Comparison of ENCODE assay signal across 8 cellular contexts in genomic region chr14:68815288-68816182, GRCh38. TPM values are rescaled to one million over a fixed set of nuclear protein-coding genes. Genes with fewer than 3 reads are reported as not detected.
A peak's percentile ranks its signal among the peaks of the same experiment; 100 is the strongest.
DNase-seq lines count a peak whose midpoint lies in the region; ATAC-seq, FAIRE-seq and TF ChIP-seq lines count a peak whose summit lies in the region.

No MANE protein-coding gene starts in this region.

- H3K27me3 ChIP-seq in right atrium auricular region (no peaks in the 10 kb centered on the region), small intestine (ENCODE audit: control insufficient read depth in 2 of 2, insufficient read depth in 2 of 2, low read length in 2 of 2) (no peaks in the 10 kb centered on the region)

- intact Hi-C loops in activated CD4-positive, alpha-beta memory T cell treated with anti-CD3 and anti-CD28 coated beads for 36 hours (cut with micrococcal nuclease): loop anchor here (1.0 to 10.0 kb wide), 8 partner anchors 19 to 1001 kb away; partner anchors contain the start of genes RAD51B and ZFYVE26

- no peak for TF ChIP-seq POLR2A in A549 (IDR thresholded peaks at IDR 0.05; ENCODE audit: low read length)

- H3K36me3 ChIP-seq in right atrium auricular region: no peaks in the 10 kb centered on the region
- no peaks in the 10 kb centered on the region for H3K36me3 ChIP-seq in small intestine (ENCODE audit: control insufficient read depth in 2 of 2, insufficient read depth in 2 of 2, low read length in 2 of 2)

- H3K9me3 ChIP-seq in A549 (no peaks in the 10 kb centered on the region), right atrium auricular region (no peaks in the 10 kb centered on the region), small intestine (ENCODE audit: control insufficient read depth, low read depth) (no peaks in the 10 kb centered on the region)

- no peaks in the 10 kb centered on the region for H3K27me3 Mint-ChIP-seq in activated CD4-positive, alpha-beta memory T cell treated with anti-CD3 and anti-CD28 coated beads for 36 hours

- CTCF ChIA-PET in A549 (lab: Yijun Ruan, JAX): interaction anchor here (0.5 to 10.2 kb wide), 42 partner anchors 9 to 978 kb away, joined by 3 to 162 read pairs (median 6); partner anchors contain the start of gene ZFP36L1
- CTCF ChIA-PET in activated CD4-positive, alpha-beta memory T cell treated with anti-CD3 and anti-CD28 coated beads for 36 hours (lab: Charles Lee): interaction anchor here (0.6 to 12.7 kb wide), 26 partner anchors 8 to 901 kb away, joined by 3 to 218 read pairs (median 6); partner anchors contain the start of gene ZFP36L1

- peak overlapping the region; percentile 77 for H3K4me3 Mint-ChIP-seq in activated CD4-positive, alpha-beta memory T cell treated with anti-CD3 and anti-CD28 coated beads for 36 hours

- H3K4me2 ChIP-seq in A549: peak overlapping the region; percentile 71

- FAIRE-seq in A549 (lab: Jason Lieb, UNC): no peak
- no peak for FAIRE-seq in small intestine (lab: Jason Lieb, UNC)

- H3K4me1 ChIP-seq in A549 (peaks cover 47% of the 10 kb centered on the region), right atrium auricular region (peaks cover 0 to 39% of the 10 kb centered on the region in 2 donors), small intestine (ENCODE audit: control insufficient read depth in 2 of 2, insufficient read depth in 1 of 2, low read depth in 1 of 2, low read length in 1 of 2) (peaks cover 4 to 17% of the 10 kb centered on the region in 2 donors)

- H3K9me3 Mint-ChIP-seq in activated CD4-positive, alpha-beta memory T cell treated with anti-CD3 and anti-CD28 coated beads for 36 hours: no peaks in the 10 kb centered on the region

- peak overlapping the region; percentile 45 for H3K4me3 ChIP-seq in A549
- H3K4me3 ChIP-seq in right atrium auricular region: peak overlapping the region; percentile 28 to 58
- peak overlapping the region; percentile 56 to 62 for H3K4me3 ChIP-seq in small intestine (ENCODE audit: low read depth in 1 of 2, low read length in 2 of 2)

- H3K27ac ChIP-seq in A549 (peak overlapping the region; percentile 97 to 100), right atrium auricular region (peak overlapping the region; percentile 95 to 96), small intestine (ENCODE audit: low read depth in 1 of 2, low read length in 1 of 2) (peak overlapping the region; percentile 99)

- no peak for TF ChIP-seq CTCF in A549 (IDR thresholded peaks at IDR 0.05)
- TF ChIP-seq CTCF in right atrium auricular region (IDR thresholded peaks at IDR 0.05): no peak

- 93% methylated on average over 16 of the region's 16 CpGs for WGBS in A549 (ENCODE audit: missing lambda C conversion rate)
- 66 to 85% (median 72%) methylated on average over 16 of the region's 16 CpGs for WGBS in small intestine, 3 donors

- ATAC-seq in A549 (no peak), GM21619 (IDR thresholded peaks at IDR 0.05; ENCODE audit: unreplicated experiment) (peak; percentile 3)

- no peaks in the 10 kb centered on the region for H3K36me3 Mint-ChIP-seq in activated CD4-positive, alpha-beta memory T cell treated with anti-CD3 and anti-CD28 coated beads for 36 hours

- peaks cover 68% of the 10 kb centered on the region for H3K4me1 Mint-ChIP-seq in activated CD4-positive, alpha-beta memory T cell treated with anti-CD3 and anti-CD28 coated beads for 36 hours (ENCODE audit: low read depth)

- POLR2A ChIA-PET in A549 (lab: Yijun Ruan, JAX): interaction anchor here (0.6 to 13.8 kb wide), 3 partner anchors 20 to 568 kb away, joined by 3 to 187 read pairs (median 34); partner anchors contain the start of gene ZFP36L1
- POLR2A ChIA-PET in activated CD4-positive, alpha-beta memory T cell treated with anti-CD3 and anti-CD28 coated beads for 36 hours (lab: Charles Lee): interaction anchor here (0.7 to 9.3 kb wide), 10 partner anchors 17 to 999 kb away, joined by 3 to 163 read pairs (median 6); partner anchors contain the start of genes ZFP36L1 and ZFYVE26

- DNase-seq in A549 (ENCODE audit: low read depth in 1 of 2, low spot score in 1 of 2) (no peak), right atrium auricular region (ENCODE audit: low spot score) (peak; percentile 71), small intestine (peak; percentile 37), NCI-H2196 treated with DMSO at 0.1 percent for 48 hours (lab: John Stamatoyannopoulos, UW; ENCODE audit: unreplicated experiment) (no peak), T-helper 9 cell (no peak), globus pallidus (ENCODE audit: low spot score) (no peak)
- DNase-seq in activated CD4-positive, alpha-beta memory T cell treated with anti-CD3 and anti-CD28 coated beads for 36 hours: no peak

- TF ChIP-seq EP300 in A549 (IDR thresholded peaks at IDR 0.05): 0 out of 5 replicates have a peak, but pooled peaks of 1 of the 2 experiments have one; percentile 4

- H3K27ac Mint-ChIP-seq in activated CD4-positive, alpha-beta memory T cell treated with anti-CD3 and anti-CD28 coated beads for 36 hours: peak overlapping the region; percentile 93

- no peak for TF ChIP-seq RAD21 in A549 (conservative IDR thresholded peaks at IDR 0.05 in 1 of 2, IDR thresholded peaks at IDR 0.05 in 1 of 2)

TF ChIP-seq in A549, 52 proteins besides CTCF, POLR2A, EP300 and RAD21:
- TF ChIP-seq ZFP36 (IDR thresholded peaks at IDR 0.05; ENCODE audit: borderline replicate concordance, partially characterized antibody): peak; percentile 88
- 0 out of 2 replicates have a peak, but pooled peaks have one; percentile 20 for TF ChIP-seq KDM1A (IDR thresholded peaks at IDR 0.05; ENCODE audit: low read depth)
- TF ChIP-seq E2F6 (IDR thresholded peaks at IDR 0.05; ENCODE audit: borderline replicate concordance, low read depth): peak; percentile 13; the same call in 1 of the 2 replicates
- no peak for TF ChIP-seq RARB (CRISPR knock-in tag; IDR thresholded peaks at IDR 0.05)

RNA-seq across cellular contexts. Expression of gene ZFP36L1, which starts 22.7 kb away (rescaled TPM):
- polyA plus RNA-seq in A549 (2011; rRNA removed) (73.8 and 76.4 TPM in 2 replicates), A549 (2017; fragmentation: RNase III; extraction: RNeasy Plus Mini Kit Qiagen cat#74134 plus additional on column Dnase treatment) (109 to 135 TPM (median 114 TPM) in 3 replicates), small intestine (10 to 100 TPM; 27.6 to 70.7 (median 33.1) TPM)
- polyA plus RNA-seq in A549 (2012; cell fraction: cytosol; rRNA removed): 303 and 417 TPM in 2 replicates
- 621 and 1,069 TPM in 2 replicates for polyA plus RNA-seq in A549 (2012; cell fraction: nucleus; rRNA removed)
- 45.3 and 60.5 TPM in 2 replicates for polyA minus RNA-seq in A549 (2011; rRNA and poly(A)+ RNA removed)
- 100 to 1,000 TPM; 103 to 107 TPM for total RNA-seq in activated CD4-positive, alpha-beta memory T cell treated with anti-CD3 and anti-CD28 coated beads for 36 hours
- total RNA-seq in right atrium auricular region: 100 to 1,000 TPM in 1 of 2 donors, 10 to 100 TPM in 1; 66.6 to 276 TPM

Comparison
In these comparisons a context has a peak if more than half of its experiments do, and no peak if none do; other contexts are left out.
1. DNase-seq: peak in right atrium auricular region (single experiment) and small intestine (single experiment); none in A549 (0 of 2), activated CD4-positive, alpha-beta memory T cell treated with anti-CD3 and anti-CD28 coated beads for 36 hours (single experiment), NCI-H2196 treated with DMSO at 0.1 percent for 48 hours (single experiment), T-helper 9 cell (single experiment) and globus pallidus (single experiment).
2. Peak in every context shown above with its lines, with median percentiles within 50 percentile points of each other: H3K27ac ChIP-seq and H3K4me3 ChIP-seq.